Comparison of ENCODE assay signal across 1 cellular context in genomic region chr6:107488875-107489635, GRCh38.
TF ChIP-seq lines count a peak whose summit lies in the region.

No MANE protein-coding gene starts in this region.

TF ChIP-seq in HepG2, 621 proteins besides CTCF, POLR2A, EP300 and RAD21 (continued from another document and continues in another):
- TF ChIP-seq JDP2 (CRISPR knock-in tag; IDR thresholded peaks at IDR 0.05; ENCODE audit: borderline replicate concordance), result no peak
- no peak for TF ChIP-seq SSRP1 (CRISPR knock-in tag; IDR thresholded peaks at IDR 0.05)
- no peak for TF ChIP-seq FUBP1 (CRISPR knock-in tag; IDR thresholded peaks at IDR 0.05; ENCODE audit: borderline replicate concordance)
- TF ChIP-seq ZNF547 (CRISPR knock-in tag; IDR thresholded peaks at IDR 0.05), result 0 out of 2 replicates have a peak, but pooled peaks have one; percentile 12
- no peak for TF ChIP-seq ZBTB8A (CRISPR knock-in tag; IDR thresholded peaks at IDR 0.05; ENCODE audit: borderline replicate concordance, low read depth)
- no peak; the same call in 1 of the 2 replicates for TF ChIP-seq FOXC1 (CRISPR knock-in tag; IDR thresholded peaks at IDR 0.05; ENCODE audit: borderline replicate concordance)
- no peak for TF ChIP-seq CEBPG (CRISPR knock-in tag; IDR thresholded peaks at IDR 0.05)
- TF ChIP-seq, protein P1, sequence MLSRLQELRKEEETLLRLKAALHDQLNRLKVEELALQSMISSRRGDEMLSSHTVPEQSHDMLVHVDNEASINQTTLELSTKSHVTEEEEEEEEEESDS (CRISPR knock-in tag; IDR thresholded peaks at IDR 0.05; ENCODE audit: borderline replicate concordance), result no peak
- 0 out of 2 replicates have a peak, but pooled peaks have one; percentile 53 for TF ChIP-seq IRF2 (CRISPR knock-in tag; IDR thresholded peaks at IDR 0.05)
- TF ChIP-seq, protein P2, sequence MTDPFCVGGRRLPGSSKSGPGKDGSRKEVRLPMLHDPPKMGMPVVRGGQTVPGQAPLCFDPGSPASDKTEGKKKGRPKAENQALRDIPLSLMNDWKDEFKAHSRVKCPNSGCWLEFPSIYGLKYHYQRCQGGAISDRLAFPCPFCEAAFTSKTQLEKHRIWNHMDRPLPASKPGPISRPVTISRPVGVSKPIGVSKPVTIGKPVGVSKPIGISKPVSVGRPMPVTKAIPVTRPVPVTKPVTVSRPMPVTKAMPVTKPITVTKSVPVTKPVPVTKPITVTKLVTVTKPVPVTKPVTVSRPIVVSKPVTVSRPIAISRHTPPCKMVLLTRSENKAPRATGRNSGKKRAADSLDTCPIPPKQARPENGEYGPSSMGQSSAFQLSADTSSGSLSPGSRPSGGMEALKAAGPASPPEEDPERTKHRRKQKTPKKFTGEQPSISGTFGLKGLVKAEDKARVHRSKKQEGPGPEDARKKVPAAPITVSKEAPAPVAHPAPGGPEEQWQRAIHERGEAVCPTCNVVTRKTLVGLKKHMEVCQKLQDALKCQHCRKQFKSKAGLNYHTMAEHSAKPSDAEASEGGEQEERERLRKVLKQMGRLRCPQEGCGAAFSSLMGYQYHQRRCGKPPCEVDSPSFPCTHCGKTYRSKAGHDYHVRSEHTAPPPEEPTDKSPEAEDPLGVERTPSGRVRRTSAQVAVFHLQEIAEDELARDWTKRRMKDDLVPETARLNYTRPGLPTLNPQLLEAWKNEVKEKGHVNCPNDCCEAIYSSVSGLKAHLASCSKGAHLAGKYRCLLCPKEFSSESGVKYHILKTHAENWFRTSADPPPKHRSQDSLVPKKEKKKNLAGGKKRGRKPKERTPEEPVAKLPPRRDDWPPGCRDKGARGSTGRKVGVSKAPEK (CRISPR knock-in tag; IDR thresholded peaks at IDR 0.05; ENCODE audit: borderline replicate concordance), result peak; percentile 81; the same call in 1 of the 2 replicates
- no peak for TF ChIP-seq PPARG (CRISPR knock-in tag; conservative IDR thresholded peaks at IDR 0.05)
- no peak for TF ChIP-seq GLI4 (CRISPR knock-in tag; IDR thresholded peaks at IDR 0.05; ENCODE audit: borderline replicate concordance)
- TF ChIP-seq TARDBP (CRISPR knock-in tag; IDR thresholded peaks at IDR 0.05), result no peak; the same call in 1 of the 2 replicates
- TF ChIP-seq SALL2 (CRISPR knock-in tag; IDR thresholded peaks at IDR 0.05), result no peak
- TF ChIP-seq KLF12 (CRISPR knock-in tag; IDR thresholded peaks at IDR 0.05; ENCODE audit: borderline replicate concordance), result peak; percentile 45; the same call in 1 of the 2 replicates
- TF ChIP-seq ETV6 (CRISPR knock-in tag; conservative IDR thresholded peaks at IDR 0.05), result no peak; the same call in 1 of the 2 replicates
- TF ChIP-seq, protein P3, sequence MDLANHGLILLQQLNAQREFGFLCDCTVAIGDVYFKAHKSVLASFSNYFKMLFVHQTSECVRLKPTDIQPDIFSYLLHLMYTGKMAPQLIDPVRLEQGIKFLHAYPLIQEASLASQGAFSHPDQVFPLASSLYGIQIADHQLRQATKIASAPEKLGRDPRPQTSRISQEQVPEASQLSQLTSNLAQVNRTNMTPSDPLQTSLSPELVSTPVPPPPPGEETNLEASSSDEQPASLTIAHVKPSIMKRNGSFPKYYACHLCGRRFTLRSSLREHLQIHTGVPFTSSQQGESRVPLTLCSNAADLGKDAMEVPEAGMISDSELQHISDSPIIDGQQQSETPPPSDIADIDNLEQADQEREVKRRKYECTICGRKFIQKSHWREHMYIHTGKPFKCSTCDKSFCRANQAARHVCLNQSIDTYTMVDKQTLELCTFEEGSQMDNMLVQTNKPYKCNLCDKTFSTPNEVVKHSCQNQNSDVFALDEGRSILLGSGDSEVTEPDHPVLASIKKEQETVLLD (CRISPR knock-in tag; IDR thresholded peaks at IDR 0.05; ENCODE audit: low read depth), result no peak
- TF ChIP-seq UBTF (CRISPR knock-in tag; IDR thresholded peaks at IDR 0.05), result peak; percentile 75; the same call in 1 of the 2 replicates
- TF ChIP-seq, protein P4, sequence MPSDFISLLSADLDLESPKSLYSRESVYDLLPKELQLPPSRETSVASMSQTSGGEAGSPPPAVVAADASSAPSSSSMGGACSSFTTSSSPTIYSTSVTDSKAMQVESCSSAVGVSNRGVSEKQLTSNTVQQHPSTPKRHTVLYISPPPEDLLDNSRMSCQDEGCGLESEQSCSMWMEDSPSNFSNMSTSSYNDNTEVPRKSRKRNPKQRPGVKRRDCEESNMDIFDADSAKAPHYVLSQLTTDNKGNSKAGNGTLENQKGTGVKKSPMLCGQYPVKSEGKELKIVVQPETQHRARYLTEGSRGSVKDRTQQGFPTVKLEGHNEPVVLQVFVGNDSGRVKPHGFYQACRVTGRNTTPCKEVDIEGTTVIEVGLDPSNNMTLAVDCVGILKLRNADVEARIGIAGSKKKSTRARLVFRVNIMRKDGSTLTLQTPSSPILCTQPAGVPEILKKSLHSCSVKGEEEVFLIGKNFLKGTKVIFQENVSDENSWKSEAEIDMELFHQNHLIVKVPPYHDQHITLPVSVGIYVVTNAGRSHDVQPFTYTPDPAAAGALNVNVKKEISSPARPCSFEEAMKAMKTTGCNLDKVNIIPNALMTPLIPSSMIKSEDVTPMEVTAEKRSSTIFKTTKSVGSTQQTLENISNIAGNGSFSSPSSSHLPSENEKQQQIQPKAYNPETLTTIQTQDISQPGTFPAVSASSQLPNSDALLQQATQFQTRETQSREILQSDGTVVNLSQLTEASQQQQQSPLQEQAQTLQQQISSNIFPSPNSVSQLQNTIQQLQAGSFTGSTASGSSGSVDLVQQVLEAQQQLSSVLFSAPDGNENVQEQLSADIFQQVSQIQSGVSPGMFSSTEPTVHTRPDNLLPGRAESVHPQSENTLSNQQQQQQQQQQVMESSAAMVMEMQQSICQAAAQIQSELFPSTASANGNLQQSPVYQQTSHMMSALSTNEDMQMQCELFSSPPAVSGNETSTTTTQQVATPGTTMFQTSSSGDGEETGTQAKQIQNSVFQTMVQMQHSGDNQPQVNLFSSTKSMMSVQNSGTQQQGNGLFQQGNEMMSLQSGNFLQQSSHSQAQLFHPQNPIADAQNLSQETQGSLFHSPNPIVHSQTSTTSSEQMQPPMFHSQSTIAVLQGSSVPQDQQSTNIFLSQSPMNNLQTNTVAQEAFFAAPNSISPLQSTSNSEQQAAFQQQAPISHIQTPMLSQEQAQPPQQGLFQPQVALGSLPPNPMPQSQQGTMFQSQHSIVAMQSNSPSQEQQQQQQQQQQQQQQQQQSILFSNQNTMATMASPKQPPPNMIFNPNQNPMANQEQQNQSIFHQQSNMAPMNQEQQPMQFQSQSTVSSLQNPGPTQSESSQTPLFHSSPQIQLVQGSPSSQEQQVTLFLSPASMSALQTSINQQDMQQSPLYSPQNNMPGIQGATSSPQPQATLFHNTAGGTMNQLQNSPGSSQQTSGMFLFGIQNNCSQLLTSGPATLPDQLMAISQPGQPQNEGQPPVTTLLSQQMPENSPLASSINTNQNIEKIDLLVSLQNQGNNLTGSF (CRISPR knock-in tag; IDR thresholded peaks at IDR 0.05), result no peak
- TF ChIP-seq BHLHE40 (IDR thresholded peaks at IDR 0.05; ENCODE audit: low read length), result no peak
- TF ChIP-seq ZNF790 (CRISPR knock-in tag; IDR thresholded peaks at IDR 0.05; ENCODE audit: borderline replicate concordance), result no peak
- no peak for TF ChIP-seq ZNF24 (IDR thresholded peaks at IDR 0.05)
- no peak for TF ChIP-seq BRCA1 (CRISPR knock-in tag; IDR thresholded peaks at IDR 0.05)
- TF ChIP-seq SAP130 (CRISPR knock-in tag; IDR thresholded peaks at IDR 0.05; ENCODE audit: low read depth), result peak; percentile 69
- TF ChIP-seq NR2C2 (CRISPR knock-in tag; IDR thresholded peaks at IDR 0.05; ENCODE audit: borderline replicate concordance), result 0 out of 2 replicates have a peak, but pooled peaks have one; percentile 11
- TF ChIP-seq MAFK (conservative IDR thresholded peaks at IDR 0.05 in 1 of 2, IDR thresholded peaks at IDR 0.05 in 1 of 2; ENCODE audit: low read length in 2 of 2), result no peak
- TF ChIP-seq THRA (CRISPR knock-in tag; IDR thresholded peaks at IDR 0.05; ENCODE audit: borderline replicate concordance), result peak; percentile 26; the same call in 1 of the 2 replicates
- no peak for TF ChIP-seq ZNF367 (CRISPR knock-in tag; IDR thresholded peaks at IDR 0.05; ENCODE audit: borderline replicate concordance)
- no peak for TF ChIP-seq MXD4 (CRISPR knock-in tag; IDR thresholded peaks at IDR 0.05)
- TF ChIP-seq ZNF891 (CRISPR knock-in tag; IDR thresholded peaks at IDR 0.05), result no peak
- TF ChIP-seq, protein P5, sequence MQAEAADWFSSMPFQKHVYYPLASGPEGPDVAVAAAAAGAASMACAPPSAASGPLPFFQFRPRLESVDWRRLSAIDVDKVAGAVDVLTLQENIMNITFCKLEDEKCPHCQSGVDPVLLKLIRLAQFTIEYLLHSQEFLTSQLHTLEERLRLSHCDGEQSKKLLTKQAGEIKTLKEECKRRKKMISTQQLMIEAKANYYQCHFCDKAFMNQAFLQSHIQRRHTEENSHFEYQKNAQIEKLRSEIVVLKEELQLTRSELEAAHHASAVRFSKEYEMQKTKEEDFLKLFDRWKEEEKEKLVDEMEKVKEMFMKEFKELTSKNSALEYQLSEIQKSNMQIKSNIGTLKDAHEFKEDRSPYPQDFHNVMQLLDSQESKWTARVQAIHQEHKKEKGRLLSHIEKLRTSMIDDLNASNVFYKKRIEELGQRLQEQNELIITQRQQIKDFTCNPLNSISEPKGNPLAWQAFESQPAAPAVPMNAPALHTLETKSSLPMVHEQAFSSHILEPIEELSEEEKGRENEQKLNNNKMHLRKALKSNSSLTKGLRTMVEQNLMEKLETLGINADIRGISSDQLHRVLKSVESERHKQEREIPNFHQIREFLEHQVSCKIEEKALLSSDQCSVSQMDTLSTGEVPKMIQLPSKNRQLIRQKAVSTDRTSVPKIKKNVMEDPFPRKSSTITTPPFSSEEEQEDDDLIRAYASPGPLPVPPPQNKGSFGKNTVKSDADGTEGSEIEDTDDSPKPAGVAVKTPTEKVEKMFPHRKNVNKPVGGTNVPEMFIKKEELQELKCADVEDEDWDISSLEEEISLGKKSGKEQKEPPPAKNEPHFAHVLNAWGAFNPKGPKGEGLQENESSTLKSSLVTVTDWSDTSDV (CRISPR knock-in tag; IDR thresholded peaks at IDR 0.05), result no peak
- no peak for TF ChIP-seq ZNF33A (CRISPR knock-in tag; IDR thresholded peaks at IDR 0.05; ENCODE audit: borderline replicate concordance)
- no peak for TF ChIP-seq GPN1 (CRISPR knock-in tag; IDR thresholded peaks at IDR 0.05; ENCODE audit: borderline replicate concordance)
- TF ChIP-seq MIXL1 (CRISPR knock-in tag; IDR thresholded peaks at IDR 0.05), result no peak
- TF ChIP-seq TEF (CRISPR knock-in tag; IDR thresholded peaks at IDR 0.05), result no peak
- no peak for TF ChIP-seq CCAR2 (optimal IDR thresholded peaks at IDR 0.05; ENCODE audit: low read depth, low read length)
